ENCODE assay signal across 10 cellular contexts in the genomic region with DNA sequence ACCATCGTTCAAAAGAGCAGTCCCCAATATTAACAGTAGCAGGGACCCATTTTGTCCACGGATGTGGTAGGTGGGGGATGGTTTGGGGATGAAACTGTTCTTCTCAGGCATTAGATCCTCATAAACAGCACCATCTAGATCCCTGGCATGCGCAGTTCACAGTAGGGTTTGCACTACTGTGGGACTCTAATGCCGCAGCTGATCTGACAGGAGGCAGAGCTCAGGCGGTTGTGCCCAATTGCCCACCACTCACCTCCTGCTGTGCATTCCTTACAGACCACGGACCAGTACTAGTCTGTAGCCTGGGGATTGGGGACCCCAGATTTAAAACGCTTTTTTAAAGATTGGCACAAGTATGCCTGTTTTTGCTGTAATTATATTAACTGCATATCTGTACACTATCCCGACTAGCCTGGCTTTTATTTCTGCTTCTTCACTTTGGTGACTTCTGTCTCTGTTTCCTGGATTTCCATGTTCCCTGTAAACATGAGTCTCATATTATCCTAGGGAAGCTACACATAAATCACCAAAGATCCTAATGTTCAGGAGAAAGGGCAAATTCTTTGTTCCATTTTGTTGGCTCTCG.
DNase-seq lines count a peak whose midpoint lies in the region; ATAC-seq and TF ChIP-seq lines count a peak whose summit lies in the region.
"Had no signal": no experiment of that assay in that cellular context is flagged by ENCODE, and none has a peak within 500 bp of the region (broad histone marks: within the 10 kb centered on the region; RNA-seq: fewer than 3 reads in every experiment).

No MANE protein-coding gene starts in this region.

- POLR2A ChIA-PET in HEK293T (lab: Yijun Ruan, JAX), result interaction anchor here (1.0 kb wide), 1 partner anchor 10 kb away, joined by 3 read pairs; no protein-coding TSS in a partner anchor

- in situ Hi-C loops in gastrocnemius medialis (cut with MboI; ENCODE audit: low sequenced_read_pairs in 4 of 4), result loop anchor here (5.0 to 25.0 kb wide), 7 partner anchors 105 to 1525 kb away; no protein-coding TSS in a partner anchor

- H3K27me3 ChIP-seq in heart left ventricle, result no peaks in the 10 kb centered on the region
- no peaks in the 10 kb centered on the region for H3K27me3 ChIP-seq in gastrocnemius medialis

- no peaks in the 10 kb centered on the region for H3K9me3 ChIP-seq in SK-N-MC (ENCODE audit: low read depth, low read length)
- no peaks in the 10 kb centered on the region for H3K9me3 ChIP-seq in heart left ventricle
- no peaks in the 10 kb centered on the region for H3K9me3 ChIP-seq in gastrocnemius medialis

- H3K36me3 ChIP-seq in SK-N-MC (ENCODE audit: insufficient read depth, low read length) (no peaks in the 10 kb centered on the region), heart left ventricle (no peaks in the 10 kb centered on the region), gastrocnemius medialis (no peaks in the 10 kb centered on the region)

- 0 out of 2 replicates have a peak overlapping the region, but pooled peaks have one; percentile 31 for H3K27ac ChIP-seq in SK-N-MC
- H3K27ac ChIP-seq in heart left ventricle, result peak overlapping the region; percentile 88 to 99 (median 92)
- H3K27ac ChIP-seq in gastrocnemius medialis, result peak overlapping the region; percentile 91 to 99 (median 96)

- no peak for TF ChIP-seq CTCF in heart left ventricle (IDR thresholded peaks at IDR 0.05)
- TF ChIP-seq CTCF in gastrocnemius medialis (IDR thresholded peaks at IDR 0.05 in 4 of 5, conservative IDR thresholded peaks at IDR 0.05 in 1 of 5), result no peak

- no peak overlapping the region for H3K9ac ChIP-seq in SK-N-MC (ENCODE audit: insufficient read length)

- intact Hi-C loops in heart left ventricle (cut with DNase I) (loop anchor here in 9 of 10 donors (1.0 to 10.0 kb wide), 21 partner anchors 40 to 1468 kb away; partner anchors contain the start of gene KLF6 (in 3 of the 9)), gastrocnemius medialis (cut with DNase I; ENCODE audit: low total_unique reads) (loop anchor here (2.0 to 10.0 kb wide), 10 partner anchors 14 to 1555 kb away; no protein-coding TSS in a partner anchor)

- peak; percentile 1 to 54 (median 38) for ATAC-seq in heart left ventricle
- peak; percentile 37 to 39 for ATAC-seq in gastrocnemius medialis
- no peak for ATAC-seq in GM21528 (IDR thresholded peaks at IDR 0.05; ENCODE audit: low FRiP score, unreplicated experiment)

- DNase-seq in ELR (ENCODE audit: low read depth), result peak; percentile 59
- DNase-seq in SK-N-MC (ENCODE audit: low read depth, low spot score), result no peak
- peak in 3 of 5 donors; percentile 16 to 45 (median 21) for DNase-seq in heart left ventricle
- DNase-seq in gastrocnemius medialis, result peak; percentile 74 to 84
- no peak for DNase-seq in NCI-H2107 (lab: John Stamatoyannopoulos, UW)
- DNase-seq in HEK293T (ENCODE audit: extremely low spot score), result no peak
- DNase-seq in effector CD4-positive, alpha-beta T cell, result no peak
- DNase-seq: activated CD8-positive, alpha-beta memory T cell treated with anti-CD3 and anti-CD28 coated beads for 24 hours; NCI-H146 had no signal

- H3K4me1 ChIP-seq in heart left ventricle (peaks cover 10 to 44% (median 34%) of the 10 kb centered on the region in 12 donors), gastrocnemius medialis (peaks cover 41 to 51% of the 10 kb centered on the region in 2 donors)

- TF ChIP-seq POLR2A in heart left ventricle (IDR thresholded peaks at IDR 0.05) (no peak), gastrocnemius medialis (IDR thresholded peaks at IDR 0.05) (no peak)

- WGBS in heart left ventricle, 4 donors, result 35 to 41% (median 41%) methylated on average over 9 of the region's 9 CpGs

- CTCF ChIA-PET in HEK293T (lab: Yijun Ruan, JAX), result interaction anchor here (0.7 kb wide), 1 partner anchor 250 kb away, joined by 3 read pairs; no protein-coding TSS in a partner anchor

- H3K4me3 ChIP-seq in SK-N-MC, result no peak overlapping the region
- H3K4me3 ChIP-seq in heart left ventricle, result peak overlapping the region in 6 of 12 donors; percentile 3 to 27 (median 12)
- H3K4me3 ChIP-seq in gastrocnemius medialis, result peak overlapping the region in 3 of 4 donors; percentile 5 to 26 (median 22)

TF ChIP-seq in HEK293T, 16 proteins besides CTCF, POLR2A, EP300 and RAD21:
- TF ChIP-seq ARNT (IDR thresholded peaks at IDR 0.05), result no peak
- no peak for TF ChIP-seq HDGF (IDR thresholded peaks at IDR 0.05; ENCODE audit: borderline replicate concordance)
- no peak for TF ChIP-seq FOXK2 (IDR thresholded peaks at IDR 0.05)
- TF ChIP-seq FOXA1 (IDR thresholded peaks at IDR 0.05), result no peak
- TF ChIP-seq L3MBTL2 (conservative IDR thresholded peaks at IDR 0.05), result no peak
- TF ChIP-seq SUZ12 (IDR thresholded peaks at IDR 0.05), result no peak
- no peak for TF ChIP-seq CTBP1 (IDR thresholded peaks at IDR 0.05; ENCODE audit: borderline replicate concordance)
TF ChIP-seq in HEK293T: peak in this region for 0.

Comparison
In these comparisons a context has a peak if more than half of its experiments do, and no peak if none do; other contexts are left out.
1. DNase-seq: peak in ELR (single experiment), heart left ventricle (3 of 5) and gastrocnemius medialis (2 of 2); none in SK-N-MC (single experiment), NCI-H2107 (single experiment), HEK293T (single experiment) and effector CD4-positive, alpha-beta T cell (single experiment).
2. H3K27ac ChIP-seq: peak in every context shown above with its lines; median percentile 96 in gastrocnemius medialis; 92 in heart left ventricle; 31 in SK-N-MC.